Comparison of ENCODE assay signal across 1 cellular context in the genomic region with DNA sequence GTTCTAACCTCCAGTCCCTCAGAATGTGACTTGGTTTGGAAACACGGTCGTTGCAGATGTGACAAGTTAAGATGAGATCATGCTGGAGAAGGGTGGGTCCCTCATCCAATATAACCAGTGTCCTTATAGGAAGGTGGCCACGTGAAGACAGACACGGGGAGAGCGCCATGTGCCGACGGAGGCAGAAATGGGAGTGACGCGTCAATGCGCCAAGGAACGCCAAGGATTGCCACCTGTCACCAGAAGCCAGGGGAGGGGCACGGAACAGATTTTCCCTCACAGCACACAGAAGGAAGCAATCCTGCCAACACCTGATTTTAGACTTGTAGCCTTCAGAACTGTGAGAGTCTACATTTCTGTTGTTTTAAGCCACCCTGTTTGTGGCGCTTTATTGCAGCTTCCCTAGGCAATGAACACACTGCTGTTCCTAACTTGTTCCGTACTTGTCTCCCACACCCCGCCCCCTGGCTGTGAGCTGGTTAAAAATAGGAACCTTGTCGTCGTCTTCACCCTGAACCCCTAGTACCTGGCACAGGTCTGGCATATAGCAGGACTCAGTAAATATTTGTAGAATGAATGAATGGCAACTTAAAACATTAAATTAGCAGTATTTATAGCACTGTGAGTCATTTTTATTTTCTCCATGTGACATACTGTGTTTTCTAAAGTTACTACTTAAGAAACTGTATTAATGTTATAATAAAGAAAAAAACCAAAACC.
A peak's percentile ranks its signal among the peaks of the same experiment; 100 is the strongest.
TF ChIP-seq lines count a peak whose summit lies in the region.

No MANE protein-coding gene starts in this region.

TF ChIP-seq in K562, 482 proteins besides CTCF, POLR2A, EP300 and RAD21:
- TF ChIP-seq ZNF282 (CRISPR knock-in tag; IDR thresholded peaks at IDR 0.05), result no peak
- TF ChIP-seq, protein P1, sequence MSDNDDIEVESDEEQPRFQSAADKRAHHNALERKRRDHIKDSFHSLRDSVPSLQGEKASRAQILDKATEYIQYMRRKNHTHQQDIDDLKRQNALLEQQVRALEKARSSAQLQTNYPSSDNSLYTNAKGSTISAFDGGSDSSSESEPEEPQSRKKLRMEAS (CRISPR knock-in tag; IDR thresholded peaks at IDR 0.05), result peak; percentile 56; the same call in 1 of the 2 replicates
- peak; percentile 22 to 52 for TF ChIP-seq E2F6 (IDR thresholded peaks at IDR 0.05; ENCODE audit: borderline replicate concordance in 1 of 2, extremely low read depth in 1 of 2, insufficient read depth in 1 of 2, insufficient read length in 1 of 2, low read depth in 1 of 2, low read length in 1 of 2, poor library complexity in 1 of 2, severe bottlenecking in 1 of 2)
- TF ChIP-seq ZBTB17 (CRISPR knock-in tag; IDR thresholded peaks at IDR 0.05), result no peak
- 0 out of 4 replicates have a peak, but pooled peaks of 1 of the 2 experiments have one; percentile 20 for TF ChIP-seq MAZ (CRISPR knock-in tag; conservative IDR thresholded peaks at IDR 0.05 in 1 of 2, IDR thresholded peaks at IDR 0.05 in 1 of 2)
- TF ChIP-seq, protein P2, sequence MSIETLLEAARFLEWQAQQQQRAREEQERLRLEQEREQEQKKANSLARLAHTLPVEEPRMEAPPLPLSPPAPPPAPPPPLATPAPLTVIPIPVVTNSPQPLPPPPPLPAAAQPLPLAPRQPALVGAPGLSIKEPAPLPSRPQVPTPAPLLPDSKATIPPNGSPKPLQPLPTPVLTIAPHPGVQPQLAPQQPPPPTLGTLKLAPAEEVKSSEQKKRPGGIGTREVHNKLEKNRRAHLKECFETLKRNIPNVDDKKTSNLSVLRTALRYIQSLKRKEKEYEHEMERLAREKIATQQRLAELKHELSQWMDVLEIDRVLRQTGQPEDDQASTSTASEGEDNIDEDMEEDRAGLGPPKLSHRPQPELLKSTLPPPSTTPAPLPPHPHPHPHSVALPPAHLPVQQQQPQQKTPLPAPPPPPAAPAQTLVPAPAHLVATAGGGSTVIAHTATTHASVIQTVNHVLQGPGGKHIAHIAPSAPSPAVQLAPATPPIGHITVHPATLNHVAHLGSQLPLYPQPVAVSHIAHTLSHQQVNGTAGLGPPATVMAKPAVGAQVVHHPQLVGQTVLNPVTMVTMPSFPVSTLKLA (conservative IDR thresholded peaks at IDR 0.05), result 0 out of 4 replicates have a peak, but pooled peaks of 1 of the 2 experiments have one; percentile 47
- TF ChIP-seq L3MBTL2 (IDR thresholded peaks at IDR 0.05), result peak; percentile 54
- peak; percentile 39; the same call in 1 of the 2 replicates for TF ChIP-seq CREM (IDR thresholded peaks at IDR 0.05; ENCODE audit: low read depth)
- TF ChIP-seq, protein P3, sequence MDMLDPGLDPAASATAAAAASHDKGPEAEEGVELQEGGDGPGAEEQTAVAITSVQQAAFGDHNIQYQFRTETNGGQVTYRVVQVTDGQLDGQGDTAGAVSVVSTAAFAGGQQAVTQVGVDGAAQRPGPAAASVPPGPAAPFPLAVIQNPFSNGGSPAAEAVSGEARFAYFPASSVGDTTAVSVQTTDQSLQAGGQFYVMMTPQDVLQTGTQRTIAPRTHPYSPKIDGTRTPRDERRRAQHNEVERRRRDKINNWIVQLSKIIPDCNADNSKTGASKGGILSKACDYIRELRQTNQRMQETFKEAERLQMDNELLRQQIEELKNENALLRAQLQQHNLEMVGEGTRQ (CRISPR knock-in tag; IDR thresholded peaks at IDR 0.05), result peak; percentile 40
- no peak for TF ChIP-seq KHSRP (IDR thresholded peaks at IDR 0.05)
- TF ChIP-seq JUND (IDR thresholded peaks at IDR 0.05; ENCODE audit: borderline replicate concordance, low read depth, low read length), result no peak
- TF ChIP-seq JUND (tag; IDR thresholded peaks at IDR 0.05; ENCODE audit: borderline replicate concordance, low read depth, low read length), result peak; percentile 31; the same call in 1 of the 3 replicates
- TF ChIP-seq, protein P4, sequence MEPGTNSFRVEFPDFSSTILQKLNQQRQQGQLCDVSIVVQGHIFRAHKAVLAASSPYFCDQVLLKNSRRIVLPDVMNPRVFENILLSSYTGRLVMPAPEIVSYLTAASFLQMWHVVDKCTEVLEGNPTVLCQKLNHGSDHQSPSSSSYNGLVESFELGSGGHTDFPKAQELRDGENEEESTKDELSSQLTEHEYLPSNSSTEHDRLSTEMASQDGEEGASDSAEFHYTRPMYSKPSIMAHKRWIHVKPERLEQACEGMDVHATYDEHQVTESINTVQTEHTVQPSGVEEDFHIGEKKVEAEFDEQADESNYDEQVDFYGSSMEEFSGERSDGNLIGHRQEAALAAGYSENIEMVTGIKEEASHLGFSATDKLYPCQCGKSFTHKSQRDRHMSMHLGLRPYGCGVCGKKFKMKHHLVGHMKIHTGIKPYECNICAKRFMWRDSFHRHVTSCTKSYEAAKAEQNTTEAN (CRISPR knock-in tag; IDR thresholded peaks at IDR 0.05), result no peak
- TF ChIP-seq BHLHE40 (IDR thresholded peaks at IDR 0.05; ENCODE audit: low read length), result 0 out of 2 replicates have a peak, but pooled peaks have one; percentile 37
- TF ChIP-seq ATF1 (CRISPR knock-in tag; IDR thresholded peaks at IDR 0.05), result no peak
- 0 out of 2 replicates have a peak, but pooled peaks have one; percentile 37 for TF ChIP-seq ATF1 (tag; IDR thresholded peaks at IDR 0.05)
- TF ChIP-seq, protein P5, sequence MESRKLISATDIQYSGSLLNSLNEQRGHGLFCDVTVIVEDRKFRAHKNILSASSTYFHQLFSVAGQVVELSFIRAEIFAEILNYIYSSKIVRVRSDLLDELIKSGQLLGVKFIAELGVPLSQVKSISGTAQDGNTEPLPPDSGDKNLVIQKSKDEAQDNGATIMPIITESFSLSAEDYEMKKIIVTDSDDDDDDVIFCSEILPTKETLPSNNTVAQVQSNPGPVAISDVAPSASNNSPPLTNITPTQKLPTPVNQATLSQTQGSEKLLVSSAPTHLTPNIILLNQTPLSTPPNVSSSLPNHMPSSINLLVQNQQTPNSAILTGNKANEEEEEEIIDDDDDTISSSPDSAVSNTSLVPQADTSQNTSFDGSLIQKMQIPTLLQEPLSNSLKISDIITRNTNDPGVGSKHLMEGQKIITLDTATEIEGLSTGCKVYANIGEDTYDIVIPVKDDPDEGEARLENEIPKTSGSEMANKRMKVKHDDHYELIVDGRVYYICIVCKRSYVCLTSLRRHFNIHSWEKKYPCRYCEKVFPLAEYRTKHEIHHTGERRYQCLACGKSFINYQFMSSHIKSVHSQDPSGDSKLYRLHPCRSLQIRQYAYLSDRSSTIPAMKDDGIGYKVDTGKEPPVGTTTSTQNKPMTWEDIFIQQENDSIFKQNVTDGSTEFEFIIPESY (CRISPR knock-in tag; IDR thresholded peaks at IDR 0.05), result peak; percentile 95
- TF ChIP-seq USF1 (CRISPR knock-in tag; IDR thresholded peaks at IDR 0.05), result peak; percentile 56
- TF ChIP-seq, protein P6, sequence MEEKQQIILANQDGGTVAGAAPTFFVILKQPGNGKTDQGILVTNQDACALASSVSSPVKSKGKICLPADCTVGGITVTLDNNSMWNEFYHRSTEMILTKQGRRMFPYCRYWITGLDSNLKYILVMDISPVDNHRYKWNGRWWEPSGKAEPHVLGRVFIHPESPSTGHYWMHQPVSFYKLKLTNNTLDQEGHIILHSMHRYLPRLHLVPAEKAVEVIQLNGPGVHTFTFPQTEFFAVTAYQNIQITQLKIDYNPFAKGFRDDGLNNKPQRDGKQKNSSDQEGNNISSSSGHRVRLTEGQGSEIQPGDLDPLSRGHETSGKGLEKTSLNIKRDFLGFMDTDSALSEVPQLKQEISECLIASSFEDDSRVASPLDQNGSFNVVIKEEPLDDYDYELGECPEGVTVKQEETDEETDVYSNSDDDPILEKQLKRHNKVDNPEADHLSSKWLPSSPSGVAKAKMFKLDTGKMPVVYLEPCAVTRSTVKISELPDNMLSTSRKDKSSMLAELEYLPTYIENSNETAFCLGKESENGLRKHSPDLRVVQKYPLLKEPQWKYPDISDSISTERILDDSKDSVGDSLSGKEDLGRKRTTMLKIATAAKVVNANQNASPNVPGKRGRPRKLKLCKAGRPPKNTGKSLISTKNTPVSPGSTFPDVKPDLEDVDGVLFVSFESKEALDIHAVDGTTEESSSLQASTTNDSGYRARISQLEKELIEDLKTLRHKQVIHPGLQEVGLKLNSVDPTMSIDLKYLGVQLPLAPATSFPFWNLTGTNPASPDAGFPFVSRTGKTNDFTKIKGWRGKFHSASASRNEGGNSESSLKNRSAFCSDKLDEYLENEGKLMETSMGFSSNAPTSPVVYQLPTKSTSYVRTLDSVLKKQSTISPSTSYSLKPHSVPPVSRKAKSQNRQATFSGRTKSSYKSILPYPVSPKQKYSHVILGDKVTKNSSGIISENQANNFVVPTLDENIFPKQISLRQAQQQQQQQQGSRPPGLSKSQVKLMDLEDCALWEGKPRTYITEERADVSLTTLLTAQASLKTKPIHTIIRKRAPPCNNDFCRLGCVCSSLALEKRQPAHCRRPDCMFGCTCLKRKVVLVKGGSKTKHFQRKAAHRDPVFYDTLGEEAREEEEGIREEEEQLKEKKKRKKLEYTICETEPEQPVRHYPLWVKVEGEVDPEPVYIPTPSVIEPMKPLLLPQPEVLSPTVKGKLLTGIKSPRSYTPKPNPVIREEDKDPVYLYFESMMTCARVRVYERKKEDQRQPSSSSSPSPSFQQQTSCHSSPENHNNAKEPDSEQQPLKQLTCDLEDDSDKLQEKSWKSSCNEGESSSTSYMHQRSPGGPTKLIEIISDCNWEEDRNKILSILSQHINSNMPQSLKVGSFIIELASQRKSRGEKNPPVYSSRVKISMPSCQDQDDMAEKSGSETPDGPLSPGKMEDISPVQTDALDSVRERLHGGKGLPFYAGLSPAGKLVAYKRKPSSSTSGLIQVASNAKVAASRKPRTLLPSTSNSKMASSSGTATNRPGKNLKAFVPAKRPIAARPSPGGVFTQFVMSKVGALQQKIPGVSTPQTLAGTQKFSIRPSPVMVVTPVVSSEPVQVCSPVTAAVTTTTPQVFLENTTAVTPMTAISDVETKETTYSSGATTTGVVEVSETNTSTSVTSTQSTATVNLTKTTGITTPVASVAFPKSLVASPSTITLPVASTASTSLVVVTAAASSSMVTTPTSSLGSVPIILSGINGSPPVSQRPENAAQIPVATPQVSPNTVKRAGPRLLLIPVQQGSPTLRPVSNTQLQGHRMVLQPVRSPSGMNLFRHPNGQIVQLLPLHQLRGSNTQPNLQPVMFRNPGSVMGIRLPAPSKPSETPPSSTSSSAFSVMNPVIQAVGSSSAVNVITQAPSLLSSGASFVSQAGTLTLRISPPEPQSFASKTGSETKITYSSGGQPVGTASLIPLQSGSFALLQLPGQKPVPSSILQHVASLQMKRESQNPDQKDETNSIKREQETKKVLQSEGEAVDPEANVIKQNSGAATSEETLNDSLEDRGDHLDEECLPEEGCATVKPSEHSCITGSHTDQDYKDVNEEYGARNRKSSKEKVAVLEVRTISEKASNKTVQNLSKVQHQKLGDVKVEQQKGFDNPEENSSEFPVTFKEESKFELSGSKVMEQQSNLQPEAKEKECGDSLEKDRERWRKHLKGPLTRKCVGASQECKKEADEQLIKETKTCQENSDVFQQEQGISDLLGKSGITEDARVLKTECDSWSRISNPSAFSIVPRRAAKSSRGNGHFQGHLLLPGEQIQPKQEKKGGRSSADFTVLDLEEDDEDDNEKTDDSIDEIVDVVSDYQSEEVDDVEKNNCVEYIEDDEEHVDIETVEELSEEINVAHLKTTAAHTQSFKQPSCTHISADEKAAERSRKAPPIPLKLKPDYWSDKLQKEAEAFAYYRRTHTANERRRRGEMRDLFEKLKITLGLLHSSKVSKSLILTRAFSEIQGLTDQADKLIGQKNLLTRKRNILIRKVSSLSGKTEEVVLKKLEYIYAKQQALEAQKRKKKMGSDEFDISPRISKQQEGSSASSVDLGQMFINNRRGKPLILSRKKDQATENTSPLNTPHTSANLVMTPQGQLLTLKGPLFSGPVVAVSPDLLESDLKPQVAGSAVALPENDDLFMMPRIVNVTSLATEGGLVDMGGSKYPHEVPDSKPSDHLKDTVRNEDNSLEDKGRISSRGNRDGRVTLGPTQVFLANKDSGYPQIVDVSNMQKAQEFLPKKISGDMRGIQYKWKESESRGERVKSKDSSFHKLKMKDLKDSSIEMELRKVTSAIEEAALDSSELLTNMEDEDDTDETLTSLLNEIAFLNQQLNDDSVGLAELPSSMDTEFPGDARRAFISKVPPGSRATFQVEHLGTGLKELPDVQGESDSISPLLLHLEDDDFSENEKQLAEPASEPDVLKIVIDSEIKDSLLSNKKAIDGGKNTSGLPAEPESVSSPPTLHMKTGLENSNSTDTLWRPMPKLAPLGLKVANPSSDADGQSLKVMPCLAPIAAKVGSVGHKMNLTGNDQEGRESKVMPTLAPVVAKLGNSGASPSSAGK (IDR thresholded peaks at IDR 0.05), result peak; percentile 46; the same call in 1 of the 2 replicates
- TF ChIP-seq HOXB6 (CRISPR knock-in tag; IDR thresholded peaks at IDR 0.05; ENCODE audit: borderline replicate concordance), result no peak
- TF ChIP-seq MYC (IDR thresholded peaks at IDR 0.05; ENCODE audit: low read depth, low read length), result peak; percentile 44; the same call in 1 of the 2 replicates
- no peak for TF ChIP-seq MYC (CRISPR knock-in tag; IDR thresholded peaks at IDR 0.05; ENCODE audit: borderline replicate concordance, low read depth)
- TF ChIP-seq RBM14 (IDR thresholded peaks at IDR 0.05; ENCODE audit: borderline replicate concordance, insufficient read depth, low read depth, low read length), result no peak
- 0 out of 2 replicates have a peak, but pooled peaks have one; percentile 7 for TF ChIP-seq EHMT2 (IDR thresholded peaks at IDR 0.05)
